Comparison of ENCODE assay signal across 12 cellular contexts in genomic region chr14:94394594-94395305, GRCh38. TPM values are rescaled to one million over a fixed set of nuclear protein-coding genes. Genes with fewer than 3 reads are reported as not detected.
DNase-seq lines count a peak whose midpoint lies in the region; ATAC-seq and TF ChIP-seq lines count a peak whose summit lies in the region.
"Had no signal": no experiment of that assay in that cellular context is flagged by ENCODE, and none has a peak within 500 bp of the region (broad histone marks: within the 10 kb centered on the region; RNA-seq: fewer than 3 reads in every experiment).

No MANE protein-coding gene starts in this region.

- peaks cover 4% of the 10 kb centered on the region for H3K27me3 Mint-ChIP-seq in T-helper 2 cell treated with Interferon-gamma antibody and Interleukin-4, amounts not matched to agents 5 μg/mL and 100 μg/mL, for 36 hours (ENCODE audit: low read depth)
- H3K27me3 Mint-ChIP-seq in WTC11 (ENCODE audit: low read depth) = peaks cover 17% of the 10 kb centered on the region

- peak; percentile 23 for DNase-seq in T-helper 2 cell treated with Interferon-gamma antibody and Interleukin-4, amounts not matched to agents 5 μg/mL and 100 μg/mL, for 36 hours (ENCODE audit: low spot score)
- DNase-seq in T-helper 2 cell = no peak
- DNase-seq in WTC11 (ENCODE audit: low spot score) = no peak
- DNase-seq in heart left ventricle = peak in 4 of 5 donors; percentile 41 to 63 (median 48)
- DNase-seq in stimulated activated CD8-positive, alpha-beta memory T cell treated with anti-CD3 and anti-CD28 coated beads, Interleukin-4, amount 100 ng/mL, for 48 hours = peak; percentile 60
- no peak for DNase-seq in cortex of kidney (lab: John Stamatoyannopoulos, UW)
- DNase-seq: esophagus squamous epithelium, NCI-H510A had no signal

- POLR2A ChIA-PET in WTC11 (lab: Charles Lee) = no interaction called here

- ATAC-seq in WTC11 (no peak), heart left ventricle (peak in 3 of 4 donors; percentile 69 to 76 (median 74)), GM19035 (IDR thresholded peaks at IDR 0.05; ENCODE audit: unreplicated experiment) (no peak), HG03342 (IDR thresholded peaks at IDR 0.05; ENCODE audit: unreplicated experiment) (no peak)

- H3K4me3 Mint-ChIP-seq in T-helper 2 cell treated with Interferon-gamma antibody and Interleukin-4, amounts not matched to agents 5 μg/mL and 100 μg/mL, for 36 hours = no peak overlapping the region
- H3K4me3 Mint-ChIP-seq in WTC11 = no peak overlapping the region

- TF ChIP-seq POLR2A in heart left ventricle (IDR thresholded peaks at IDR 0.05) = no peak

- CTCF ChIA-PET in WTC11 (lab: Charles Lee) = interaction anchor here (1.1 kb wide), 1 partner anchor 92 kb away, joined by 6 read pairs; no protein-coding TSS in a partner anchor

- no peaks in the 10 kb centered on the region for H3K9me3 ChIP-seq in heart left ventricle
- H3K9me3 ChIP-seq: esophagus squamous epithelium had no signal

- no peaks in the 10 kb centered on the region for H3K36me3 Mint-ChIP-seq in T-helper 2 cell treated with Interferon-gamma antibody and Interleukin-4, amounts not matched to agents 5 μg/mL and 100 μg/mL, for 36 hours (ENCODE audit: low read depth)
- H3K36me3 Mint-ChIP-seq in WTC11 = no peaks in the 10 kb centered on the region

- H3K4me1 Mint-ChIP-seq in T-helper 2 cell treated with Interferon-gamma antibody and Interleukin-4, amounts not matched to agents 5 μg/mL and 100 μg/mL, for 36 hours (ENCODE audit: low read depth) = peaks cover 23% of the 10 kb centered on the region
- H3K4me1 Mint-ChIP-seq in WTC11 = peaks cover 59% of the 10 kb centered on the region

- no peaks in the 10 kb centered on the region for H3K36me3 ChIP-seq in heart left ventricle
- H3K36me3 ChIP-seq: esophagus squamous epithelium had no signal

- intact Hi-C loops in heart left ventricle (cut with DNase I) = no loop called here

- H3K9me3 Mint-ChIP-seq in T-helper 2 cell treated with Interferon-gamma antibody and Interleukin-4, amounts not matched to agents 5 μg/mL and 100 μg/mL, for 36 hours = no peaks in the 10 kb centered on the region
- H3K9me3 Mint-ChIP-seq in WTC11 = no peaks in the 10 kb centered on the region; the same call in 1 of the 2 replicates

- peaks cover 0 to 13% (median 0%) of the 10 kb centered on the region in 9 donors for H3K27me3 ChIP-seq in heart left ventricle

- WGBS in heart left ventricle, 4 donors = 59 to 67% (median 63%) methylated on average over 10 to 11 of the region's 11 CpGs

- peaks cover 0 to 58% (median 0%) of the 10 kb centered on the region in 12 donors for H3K4me1 ChIP-seq in heart left ventricle

- H3K4me3 ChIP-seq in heart left ventricle = no peak overlapping the region
- H3K4me3 ChIP-seq: esophagus squamous epithelium had no signal

- H3K27ac Mint-ChIP-seq in T-helper 2 cell treated with Interferon-gamma antibody and Interleukin-4, amounts not matched to agents 5 μg/mL and 100 μg/mL, for 36 hours = no peak overlapping the region
- no peak overlapping the region for H3K27ac Mint-ChIP-seq in WTC11

- TF ChIP-seq CTCF in WTC11 (IDR thresholded peaks at IDR 0.05) = no peak
- TF ChIP-seq CTCF in heart left ventricle (IDR thresholded peaks at IDR 0.05) = no peak

- H3K27ac ChIP-seq in heart left ventricle = peak overlapping the region in 1 of 12 donors; percentile 88
- H3K27ac ChIP-seq: 22Rv1 had no signal

TF ChIP-seq in WTC11, 78 proteins besides CTCF, POLR2A, EP300 and RAD21:
- peak; percentile 99 for TF ChIP-seq GABPB1 (CRISPR knock-in tag; IDR thresholded peaks at IDR 0.05)
- no peak for TF ChIP-seq RORB (CRISPR knock-in tag; IDR thresholded peaks at IDR 0.05)

RNA-seq across cellular contexts. Expression of gene SERPINA1, which starts 6.3 kb away (rescaled TPM):
- 5.1 to 7.2 TPM (median 6.8 TPM) in 3 replicates for total RNA-seq in WTC11 (2021)
- total RNA-seq in heart left ventricle = 10 to 100 TPM in 2 of 9 donors, 1 to 10 TPM in 7; 1.7 to 53.4 (median 4.4) TPM
- polyA plus RNA-seq in heart left ventricle = 1 to 10 TPM in 1 of 2 donors, under 1 TPM in 1; 0.99 to 8.7 TPM
- total RNA-seq: pulmonary artery endothelial cell had no signal

RNA-seq across cellular contexts. Expression of gene SERPINA2, which starts 28.3 kb away (rescaled TPM):
- total RNA-seq in WTC11 (2021) = not detected in 3 replicates
- not detected for total RNA-seq in heart left ventricle
- not detected for polyA plus RNA-seq in heart left ventricle
- total RNA-seq: esophagus squamous epithelium, pulmonary artery endothelial cell had no signal

RNA-seq across cellular contexts. Expression of gene SERPINA11, which starts 57.9 kb away (rescaled TPM):
- total RNA-seq in WTC11 (2021) = 0.34 to 0.53 TPM (median 0.46 TPM) in 3 replicates
- total RNA-seq in heart left ventricle = not detected
- polyA plus RNA-seq in heart left ventricle = not detected
- total RNA-seq: esophagus squamous epithelium, pulmonary artery endothelial cell had no signal

Comparison
In these comparisons a context has a peak if more than half of its experiments do, and no peak if none do; other contexts are left out.
1. DNase-seq: peak in T-helper 2 cell treated with Interferon-gamma antibody and Interleukin-4, amounts not matched to agents 5 μg/mL and 100 μg/mL, for 36 hours (single experiment), heart left ventricle (4 of 5) and stimulated activated CD8-positive, alpha-beta memory T cell treated with anti-CD3 and anti-CD28 coated beads, Interleukin-4, amount 100 ng/mL, for 48 hours (single experiment); none in T-helper 2 cell (0 of 5), WTC11 (single experiment) and cortex of kidney (single experiment).
2. ATAC-seq: peak in heart left ventricle (3 of 4); none in WTC11 (single experiment), GM19035 (single experiment) and HG03342 (single experiment).